5 cellular contexts compared by ENCODE assay signal in the genomic region with DNA sequence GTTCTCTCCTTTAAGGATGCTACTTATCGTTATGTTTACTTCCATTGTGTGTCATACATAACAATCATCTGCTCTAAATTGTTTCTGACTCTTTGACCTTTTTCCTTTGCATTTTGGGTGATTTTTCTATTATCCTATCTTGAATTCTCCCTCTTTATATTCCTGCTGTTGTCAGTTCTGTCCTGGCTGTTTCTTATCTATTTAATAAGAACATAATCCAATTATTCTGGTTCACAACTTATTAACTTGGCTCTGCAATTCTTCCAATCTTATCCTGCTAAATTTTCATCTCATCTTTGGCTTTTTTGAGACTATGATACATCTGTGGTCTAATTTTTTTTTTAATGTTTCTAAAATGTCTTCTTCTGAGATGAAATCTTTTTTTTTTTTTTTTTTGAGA. TPM values are rescaled to one million over a fixed set of nuclear protein-coding genes. Genes with fewer than 3 reads are reported as not detected.
"Had no signal": no experiment of that assay in that cellular context is flagged by ENCODE, and none has a peak within 500 bp of the region (broad histone marks: within the 10 kb centered on the region; RNA-seq: fewer than 3 reads in every experiment).

No MANE protein-coding gene starts in this region.

- DNase-seq: IMR-90, KBM-7 had no signal

- H3K4me3 ChIP-seq: K562 had no signal

- ATAC-seq: HepG2, K562 had no signal

- H3K27ac ChIP-seq: HL-60 had no signal

RNA-seq across cellular contexts. Expression of a gene that starts 54.7 kb away (rescaled TPM):
- polyA plus RNA-seq: HepG2, K562 had no signal
